Comparison of ENCODE assay signal across 17 cellular contexts in genomic region chr11:36458129-36458918, GRCh38. TPM values are rescaled to one million over a fixed set of nuclear protein-coding genes. Genes with fewer than 3 reads are reported as not detected.
DNase-seq lines count a peak whose midpoint lies in the region; ATAC-seq, FAIRE-seq and TF ChIP-seq lines count a peak whose summit lies in the region.
"Had no signal": no experiment of that assay in that cellular context is flagged by ENCODE, and none has a peak within 500 bp of the region (broad histone marks: within the 10 kb centered on the region; RNA-seq: fewer than 3 reads in every experiment).

No MANE protein-coding gene starts in this region.

- no peak overlapping the region for H3K4ac ChIP-seq in H1 (replicated peaks; ENCODE audit: insufficient read length, low read depth, low read length)

- intact Hi-C loops in body of pancreas (cut with DNase I) = no loop called here
- intact Hi-C loops in left cardiac atrium (cut with DNase I) = no loop called here

- H3K56ac ChIP-seq in H1 (replicated peaks; ENCODE audit: insufficient read length, low read depth, low read length) = no peak overlapping the region

- H3K9me3 ChIP-seq in BLaER1 (no peaks in the 10 kb centered on the region), H1 (ENCODE audit: insufficient read depth in 2 of 2, low read depth in 1 of 2, low read length in 1 of 2) (no peaks in the 10 kb centered on the region), body of pancreas (no peaks in the 10 kb centered on the region)

- H3K27ac Mint-ChIP-seq in HFFc6 = no peak overlapping the region
- H3K27ac Mint-ChIP-seq in nephron = peak overlapping the region in 2 of 3 experiments; percentile 55 to 79
- H3K27ac Mint-ChIP-seq: CD4-positive, alpha-beta T cell had no signal

- H3K36me3 ChIP-seq in BLaER1 = peaks cover 61% of the 10 kb centered on the region
- no peaks in the 10 kb centered on the region for H3K36me3 ChIP-seq in H1 (ENCODE audit: control insufficient read depth in 2 of 4, insufficient read depth in 4 of 4, low read length in 3 of 4)
- no peaks in the 10 kb centered on the region for H3K36me3 ChIP-seq in body of pancreas (replicated peaks in 1 of 2; ENCODE audit: insufficient read depth in 1 of 2, low read depth in 2 of 2)

- H2BK5ac ChIP-seq in H1 (ENCODE audit: low read depth, low read length) = no peak overlapping the region

- no peak for FAIRE-seq in H1 (lab: Jason Lieb, UNC)

- H4K8ac ChIP-seq in H1 (ENCODE audit: extremely low read depth, insufficient read depth, low read length) = no peak overlapping the region

- peaks cover 47% of the 10 kb centered on the region for H3K4me1 Mint-ChIP-seq in HFFc6 (ENCODE audit: low read depth)
- peaks cover 38% of the 10 kb centered on the region for H3K4me1 Mint-ChIP-seq in nephron

- H3K23ac ChIP-seq in H1 (ENCODE audit: insufficient read length) = no peak overlapping the region

- no peaks in the 10 kb centered on the region for H3K79me2 ChIP-seq in H1 (ENCODE audit: control insufficient read depth in 1 of 2, insufficient read depth in 2 of 2, low read length in 2 of 2)

- no peaks in the 10 kb centered on the region for H3K79me1 ChIP-seq in H1 (ENCODE audit: low read depth, low read length)

- no peak overlapping the region for H2AK5ac ChIP-seq in H1 (ENCODE audit: low read depth, low read length)

- ATAC-seq in body of pancreas (no peak), left cardiac atrium (no peak)
- ATAC-seq: Panc1, Right ventricle myocardium inferior had no signal

- CTCF ChIA-PET in H1 (lab: Charles Lee; ENCODE audit: partially characterized antibody) = interaction anchor here (0.7 to 4.0 kb wide), 8 partner anchors 8 to 166 kb away, joined by 3 to 29 read pairs (median 4); no protein-coding TSS in a partner anchor

- TF ChIP-seq CTCF in HFFc6 (IDR thresholded peaks at IDR 0.05) (0 out of 2 replicates have a peak, but pooled peaks have one; percentile 11), H1 (IDR thresholded peaks at IDR 0.05; ENCODE audit: control extremely low read depth in 1 of 3, insufficient read depth in 1 of 3, low read depth in 1 of 3, low read length in 3 of 3) (peak in 2 of 3 experiments; percentile 12; a peak in 2 of 4 replicates), nephron (IDR thresholded peaks at IDR 0.05; ENCODE audit: unreplicated experiment in 3 of 3) (no peak), body of pancreas (IDR thresholded peaks at IDR 0.05) (no peak)

- H3K4me2 ChIP-seq in BLaER1 (peak overlapping the region; percentile 45; the same call in 1 of the 2 replicates), H1 (ENCODE audit: insufficient read depth in 1 of 2, low read depth in 2 of 2, low read length in 2 of 2) (no peak overlapping the region)

- H3K36me3 Mint-ChIP-seq in HFFc6 (ENCODE audit: low read depth) = peaks cover 29% of the 10 kb centered on the region
- no peaks in the 10 kb centered on the region for H3K36me3 Mint-ChIP-seq in nephron (ENCODE audit: low read depth)

- H3K27ac ChIP-seq in BLaER1 (no peak overlapping the region), H1 (ENCODE audit: low read depth, low read length) (no peak overlapping the region), body of pancreas (no peak overlapping the region)
- H3K27ac ChIP-seq: SK-N-MC had no signal

- H4K20me1 ChIP-seq in BLaER1 (peaks cover 6% of the 10 kb centered on the region; the same call in 1 of the 2 replicates), H1 (replicated peaks in 1 of 2; ENCODE audit: control insufficient read depth in 1 of 2, insufficient read depth in 2 of 2, low read length in 2 of 2) (no peaks in the 10 kb centered on the region)

- H3K27me3 ChIP-seq in BLaER1 = no peaks in the 10 kb centered on the region; the same call in 1 of the 2 replicates
- no peaks in the 10 kb centered on the region for H3K27me3 ChIP-seq in H1 (replicated peaks in 1 of 4; ENCODE audit: control insufficient read depth in 3 of 4, extremely low read depth in 1 of 4, insufficient read depth in 3 of 4, low read length in 3 of 4)
- no peaks in the 10 kb centered on the region for H3K27me3 ChIP-seq in body of pancreas

- H3K9ac ChIP-seq in BLaER1 (no peak overlapping the region), H1 (replicated peaks in 1 of 4; ENCODE audit: extremely low read depth in 1 of 4, low read depth in 3 of 4, low read length in 3 of 4) (no peak overlapping the region)

- no peak overlapping the region for H3K18ac ChIP-seq in H1 (ENCODE audit: extremely low read depth, low read length)

- peaks cover 1% of the 10 kb centered on the region; the same call in 1 of the 2 replicates for H3K27me3 Mint-ChIP-seq in HFFc6 (ENCODE audit: insufficient read depth)
- H3K27me3 Mint-ChIP-seq in nephron (ENCODE audit: low read depth) = peaks cover 9% of the 10 kb centered on the region
- H3K27me3 Mint-ChIP-seq: CD4-positive, alpha-beta T cell had no signal

- 88% methylated on average over 8 of the region's 8 CpGs; no CpG with 5 or more reads in 1 of the 2 experiments for WGBS in H1 (ENCODE audit: extremely low coverage in 1 of 2, insufficient coverage in 1 of 2, insufficient read length in 1 of 2, insufficient replicate concordance in 2 of 2, low coverage in 1 of 2, low lambda C conversion rate in 2 of 2, missing lambda C conversion rate in 1 of 2), 2 experiments
- WGBS in body of pancreas, 2 donors = 65 to 66% methylated on average over 8 of the region's 8 CpGs

- no peak overlapping the region for H4K5ac ChIP-seq in H1 (ENCODE audit: insufficient read length, low read depth, low read length)

- no peak overlapping the region for H2BK12ac ChIP-seq in H1 (ENCODE audit: low read depth, low read length)

- 0 out of 4 replicates have a peak, but pooled peaks of 1 of the 2 experiments have one; percentile 3 for TF ChIP-seq RAD21 in H1 (IDR thresholded peaks at IDR 0.05 in 1 of 2, conservative IDR thresholded peaks at IDR 0.05 in 1 of 2; ENCODE audit: low read depth in 2 of 2, low read length in 2 of 2)

- H2BK120ac ChIP-seq in H1 (replicated peaks; ENCODE audit: low read depth, low read length) = no peak overlapping the region

- no peaks in the 10 kb centered on the region for H3K9me3 Mint-ChIP-seq in HFFc6
- H3K9me3 Mint-ChIP-seq in nephron = no peaks in the 10 kb centered on the region
- H3K9me3 Mint-ChIP-seq: CD4-positive, alpha-beta T cell had no signal

- H2AFZ ChIP-seq in H1 (ENCODE audit: low read length) = no peak overlapping the region

- H3K14ac ChIP-seq in H1 (ENCODE audit: insufficient read length) = no peak overlapping the region

- H2BK15ac ChIP-seq in H1 (ENCODE audit: low read length) = no peak overlapping the region

- TF ChIP-seq POLR2A in H1 (IDR thresholded peaks at IDR 0.05; ENCODE audit: control extremely low read depth in 1 of 2, low read depth in 2 of 2, low read length in 2 of 2) (no peak), body of pancreas (IDR thresholded peaks at IDR 0.05) (no peak)

- DNase-seq in HFFc6 (no peak), H1 (ENCODE audit: low read depth in 1 of 2, low spot score in 2 of 2) (no peak), body of pancreas (no peak), OCI-M1 (lab: John Stamatoyannopoulos, UW) (no peak), left cardiac atrium (no peak)
- DNase-seq in effector CD4-positive, alpha-beta T cell = no peak
- DNase-seq: AML-193; CD4-positive, alpha-beta T cell; GOT3; NCI-H146; NCI-H2107; NCI-H774 had no signal

- no peaks in the 10 kb centered on the region for H3K23me2 ChIP-seq in H1 (ENCODE audit: low read depth, low read length)

- H3K4me3 ChIP-seq in BLaER1 (no peak overlapping the region), H1 (ENCODE audit: extremely low read depth in 1 of 4, insufficient read depth in 2 of 4, low read depth in 3 of 4, low read length in 4 of 4) (no peak overlapping the region), body of pancreas (no peak overlapping the region)
- H3K4me3 ChIP-seq: SK-N-MC had no signal

- TF ChIP-seq EP300 in H1 (IDR thresholded peaks at IDR 0.05; ENCODE audit: borderline replicate concordance in 1 of 2, low read depth in 2 of 2, low read length in 2 of 2) = no peak

- H2BK20ac ChIP-seq in H1 (ENCODE audit: low read length) = no peak overlapping the region

- H3K4me3 Mint-ChIP-seq in HFFc6 (no peak overlapping the region), nephron (no peak overlapping the region)
- H3K4me3 Mint-ChIP-seq: CD4-positive, alpha-beta T cell had no signal

- H3K4me1 ChIP-seq in BLaER1 = peaks cover 51% of the 10 kb centered on the region
- peaks cover 0 to 30% (median 13%) of the 10 kb centered on the region in 4 experiments; a peak in 6 of 7 replicates for H3K4me1 ChIP-seq in H1 (replicated peaks in 1 of 4; ENCODE audit: control insufficient read depth in 3 of 4, insufficient read depth in 4 of 4, low read length in 3 of 4)
- no peaks in the 10 kb centered on the region for H3K4me1 ChIP-seq in body of pancreas

- no peak overlapping the region for H4K91ac ChIP-seq in H1 (replicated peaks; ENCODE audit: insufficient read length, low read length)

- POLR2A ChIA-PET in H1 (lab: Charles Lee; ENCODE audit: partially characterized antibody) = interaction anchor here (0.9 kb wide), 1 partner anchor 11 kb away, joined by 3 read pairs; no protein-coding TSS in a partner anchor

TF ChIP-seq in H1, 55 proteins besides CTCF, POLR2A, EP300 and RAD21 (continues in another document):
- TF ChIP-seq JUN (IDR thresholded peaks at IDR 0.05; ENCODE audit: low read depth, low read length) (no peak), KDM4A (IDR thresholded peaks at IDR 0.05; ENCODE audit: low read depth, low read length, severe bottlenecking) (no peak), SIRT6 (IDR thresholded peaks at IDR 0.05; ENCODE audit: low read length) (no peak), PHF8 (conservative IDR thresholded peaks at IDR 0.05; ENCODE audit: low read depth, low read length) (no peak), POLR2AphosphoS5 (IDR thresholded peaks at IDR 0.05; ENCODE audit: low read depth, low read length) (no peak), KDM1A (IDR thresholded peaks at IDR 0.05; ENCODE audit: borderline replicate concordance, low read length) (peak; percentile 76; the same call in 1 of the 2 replicates), RNF2 (IDR thresholded peaks at IDR 0.05; ENCODE audit: borderline replicate concordance, low read depth, low read length, missing control alignments, poor library complexity, severe bottlenecking) (no peak)

RNA-seq across cellular contexts. Expression of gene TRAF6, which starts 51.7 kb away (rescaled TPM):
- 1 to 10 TPM; 7.9 to 9.5 (median 8.3) TPM for total RNA-seq in HFFc6 (2021; fragmentation: NEBNext Ultra II Directional; extraction: Animal tissue kit (Norgen Biotek cat#: 25700))
- 8.8 and 9.4 TPM in 2 replicates for total RNA-seq in H1 (2021; fragmentation: NEBNext Ultra II Directional; extraction: Animal tissue kit (Norgen Biotek cat#: 25700))
- polyA plus RNA-seq in H1 (2011; rRNA removed) = 2.6 and 4.6 TPM in 2 replicates
- polyA plus RNA-seq in H1 (2011; cell fraction: cytosol; rRNA removed) = 3.7 TPM
- 5.2 TPM for polyA plus RNA-seq in H1 (2011; cell fraction: nucleus; rRNA removed)
- 4.2 to 5.0 TPM (median 4.5 TPM) in 4 replicates for polyA plus RNA-seq in H1 (2012, experiment 1 of 2)
- polyA plus RNA-seq in H1 (2012, experiment 2 of 2) = 0.45 TPM
- 4.4 TPM for polyA plus RNA-seq in H1 (2013, experiment 1 of 2)
- polyA plus RNA-seq in H1 (2013, experiment 2 of 2) = 4.3 TPM
- polyA minus RNA-seq in H1 (2011; rRNA and poly(A)+ RNA removed) = 10.4 and 13.4 TPM in 2 replicates
- 4.9 TPM for polyA minus RNA-seq in H1 (2011; cell fraction: cytosol; rRNA and poly(A)+ RNA removed)
- 11.3 TPM for polyA minus RNA-seq in H1 (2011; cell fraction: nucleus; rRNA and poly(A)+ RNA removed)
- total RNA-seq in body of pancreas (1 to 10 TPM; 7.5 to 9.2 TPM), left cardiac atrium (10 to 100 TPM in 1 of 2 donors, 1 to 10 TPM in 1; 9.7 to 13.1 TPM)

Comparison
In these comparisons a context has a peak if more than half of its experiments do, and no peak if none do; other contexts are left out.
1. CTCF ChIP-seq: peak in HFFc6 (single experiment) and H1 (2 of 3); none in nephron (0 of 3) and body of pancreas (0 of 7).